Comparison of ENCODE assay signal across 8 cellular contexts in genomic region chr2:156892449-156893335, GRCh38.
DNase-seq lines count a peak whose midpoint lies in the region; ATAC-seq and TF ChIP-seq lines count a peak whose summit lies in the region.

No MANE protein-coding gene starts in this region.

- ATAC-seq in GM19324 (IDR thresholded peaks at IDR 0.05; ENCODE audit: low FRiP score, unreplicated experiment): peak; percentile 61
- ATAC-seq in right lobe of liver: peak; percentile 97 to 99 (median 98)
- ATAC-seq in HG02840 (IDR thresholded peaks at IDR 0.05; ENCODE audit: low FRiP score, unreplicated experiment): no peak

- intact Hi-C loops in right lobe of liver (cut with DNase I): no loop called here

- DNase-seq in COLO668 (lab: John Stamatoyannopoulos, UW; ENCODE audit: unreplicated experiment) (peak; percentile 24), HT-29 (ENCODE audit: low spot score) (peak; percentile 91), NOMO-1 treated with dmso at 0.1 percent for 144 hours (lab: John Stamatoyannopoulos, UW; ENCODE audit: unreplicated experiment) (peak; percentile 35), coronary artery (ENCODE audit: low spot score) (no peak), right lobe of liver (no peak)
- DNase-seq in stimulated activated CD4-positive, alpha-beta T cell treated with anti-CD3 and anti-CD28 coated beads, Interleukin-4, amount 100 ng/mL, for 1 hour: no peak

- no peak overlapping the region for H3K27ac ChIP-seq in coronary artery
- no peak overlapping the region for H3K27ac ChIP-seq in right lobe of liver

- no peak for TF ChIP-seq POLR2A in right lobe of liver (IDR thresholded peaks at IDR 0.05)

- no peaks in the 10 kb centered on the region for H3K27me3 ChIP-seq in right lobe of liver

- WGBS in right lobe of liver (ENCODE audit: insufficient coverage, low coverage, low lambda C conversion rate, missing lambda C conversion rate): 3% methylated on average over 15 of the region's 15 CpGs

- peaks cover 0 to 9% (median 3%) of the 10 kb centered on the region in 4 donors for H3K4me1 ChIP-seq in right lobe of liver

- H3K9me3 ChIP-seq in right lobe of liver: no peaks in the 10 kb centered on the region

- TF ChIP-seq CTCF in coronary artery (IDR thresholded peaks at IDR 0.05) (no peak), right lobe of liver (IDR thresholded peaks at IDR 0.05) (peak; percentile 57 to 66 (median 62))

- no peaks in the 10 kb centered on the region for H3K36me3 ChIP-seq in right lobe of liver

- H3K4me3 ChIP-seq in coronary artery (peak overlapping the region; percentile 56), right lobe of liver (peak overlapping the region in 2 of 3 donors; percentile 13 to 34)

Comparison
In these comparisons a context has a peak if more than half of its experiments do, and no peak if none do; other contexts are left out.
1. DNase-seq: peak in COLO668 (single experiment), HT-29 (single experiment) and NOMO-1 treated with dmso at 0.1 percent for 144 hours (single experiment); none in coronary artery (single experiment), right lobe of liver (0 of 3) and stimulated activated CD4-positive, alpha-beta T cell treated with anti-CD3 and anti-CD28 coated beads, Interleukin-4, amount 100 ng/mL, for 1 hour (single experiment).